Comparison of ENCODE assay signal across 10 cellular contexts in the genomic region with DNA sequence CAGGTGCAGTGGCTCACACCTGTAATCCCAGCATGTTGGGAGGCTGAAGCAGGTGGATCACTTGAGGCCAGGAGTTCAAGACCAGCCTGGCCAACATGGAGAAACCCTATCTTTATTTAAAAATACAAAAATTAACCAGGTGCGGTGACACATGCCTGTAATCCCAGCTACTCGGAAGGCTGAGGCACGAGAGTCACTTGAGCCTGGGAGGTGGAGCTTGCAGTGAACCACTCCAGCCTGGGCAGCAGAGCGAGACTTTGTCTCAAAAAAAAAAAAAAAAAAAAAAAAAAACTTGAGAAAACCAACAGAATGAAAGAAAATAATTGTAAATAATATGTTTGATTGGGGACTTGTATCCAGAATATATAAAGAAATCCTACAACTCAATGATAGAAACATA. TPM values are rescaled to one million over a fixed set of nuclear protein-coding genes. Genes with fewer than 3 reads are reported as not detected.
DNase-seq lines count a peak whose midpoint lies in the region; ATAC-seq and TF ChIP-seq lines count a peak whose summit lies in the region.
"Not testable (repeated sequence)": the region's sequence is repeated elsewhere in the genome, so short reads cannot be mapped to it uniquely, and the experiment has no call there.
"Had no signal": no experiment of that assay in that cellular context is flagged by ENCODE, and none has a peak within 500 bp of the region (broad histone marks: within the 10 kb centered on the region; RNA-seq: fewer than 3 reads in every experiment).

No MANE protein-coding gene starts in this region.

- not testable (repeated sequence) for H3K36me3 ChIP-seq in thyroid gland

- H3K9me3 ChIP-seq in T-helper 17 cell (ENCODE audit: control insufficient read depth, low read length, poor library complexity, severe bottlenecking); thyroid gland: not testable (repeated sequence)

- H3K4me3 ChIP-seq in thyroid gland (replicated peaks in 1 of 3), result not testable (repeated sequence)

- TF ChIP-seq CTCF in thyroid gland (IDR thresholded peaks at IDR 0.05), result not testable (repeated sequence)

- TF ChIP-seq POLR2A in thyroid gland (IDR thresholded peaks at IDR 0.05), result not testable (repeated sequence)

- intact Hi-C loops in thyroid gland (cut with DNase I), result not testable (repeated sequence)

- H3K27ac Mint-ChIP-seq in T-helper 17 cell, result peak overlapping the region; percentile 27
- peak overlapping the region; percentile 65 to 91 for H3K27ac Mint-ChIP-seq in effector memory CD8-positive, alpha-beta T cell
- peak overlapping the region; percentile 78 to 90 for H3K27ac Mint-ChIP-seq in natural killer cell treated with Interleukin-12 subunit alpha and Interleukin-12 subunit beta and Interleukin-15 and Interleukin-18, amount 100 ng/mL, for 72 hours

- H3K4me1 Mint-ChIP-seq in T-helper 17 cell, result not testable (repeated sequence)
- peaks cover 12 to 31% of the 10 kb centered on the region in 2 donors for H3K4me1 Mint-ChIP-seq in effector memory CD8-positive, alpha-beta T cell (ENCODE audit: low read depth in 2 of 2)
- peaks cover 33 to 40% of the 10 kb centered on the region in 2 donors for H3K4me1 Mint-ChIP-seq in natural killer cell treated with Interleukin-12 subunit alpha and Interleukin-12 subunit beta and Interleukin-15 and Interleukin-18, amount 100 ng/mL, for 72 hours (ENCODE audit: low read depth in 2 of 2)

- not testable (repeated sequence) for H3K4me1 ChIP-seq in thyroid gland

- not testable (repeated sequence) for H3K9me3 Mint-ChIP-seq in effector memory CD8-positive, alpha-beta T cell; natural killer cell treated with Interleukin-12 subunit alpha and Interleukin-12 subunit beta and Interleukin-15 and Interleukin-18, amount 100 ng/mL, for 72 hours

- not testable (repeated sequence) for ATAC-seq in T-helper 17 cell; effector memory CD8-positive, alpha-beta T cell (replicated peaks); natural killer cell treated with Interleukin-12 subunit alpha and Interleukin-12 subunit beta and Interleukin-15 and Interleukin-18, amount 100 ng/mL, for 72 hours

- H3K4me3 Mint-ChIP-seq in T-helper 17 cell, result not testable (repeated sequence)
- peak overlapping the region in 1 of 2 donors; percentile 1 for H3K4me3 Mint-ChIP-seq in effector memory CD8-positive, alpha-beta T cell
- peak overlapping the region; percentile 43 for H3K4me3 Mint-ChIP-seq in natural killer cell treated with Interleukin-12 subunit alpha and Interleukin-12 subunit beta and Interleukin-15 and Interleukin-18, amount 100 ng/mL, for 72 hours

- peaks cover 13% of the 10 kb centered on the region for H3K36me3 Mint-ChIP-seq in T-helper 17 cell (ENCODE audit: low read depth)
- peaks cover 58% of the 10 kb centered on the region for H3K36me3 Mint-ChIP-seq in effector memory CD8-positive, alpha-beta T cell (ENCODE audit: insufficient read depth)
- H3K36me3 Mint-ChIP-seq in natural killer cell treated with Interleukin-12 subunit alpha and Interleukin-12 subunit beta and Interleukin-15 and Interleukin-18, amount 100 ng/mL, for 72 hours, result peaks cover 38% of the 10 kb centered on the region

- H3K27ac ChIP-seq in thyroid gland, result not testable (repeated sequence)

- 31 to 48% methylated on average over 4 of the region's 4 CpGs for WGBS in thyroid gland, 2 donors

- H3K27me3 Mint-ChIP-seq in T-helper 17 cell; effector memory CD8-positive, alpha-beta T cell; natural killer cell treated with Interleukin-12 subunit alpha and Interleukin-12 subunit beta and Interleukin-15 and Interleukin-18, amount 100 ng/mL, for 72 hours: not testable (repeated sequence)

- not testable (repeated sequence) for H3K27me3 ChIP-seq in thyroid gland

- not testable (repeated sequence) for DNase-seq in T-helper 17 cell; effector memory CD8-positive, alpha-beta T cell; natural killer cell treated with Interleukin-12 subunit alpha and Interleukin-12 subunit beta and Interleukin-15 and Interleukin-18, amount 100 ng/mL, for 72 hours (ENCODE audit: low spot score)
- DNase-seq in left kidney (ENCODE audit: low read depth, low spot score) (peak; percentile 25), thyroid gland (peak; percentile 79 to 83)

RNA-seq across cellular contexts. Expression of a gene that starts 35.1 kb away (rescaled TPM):
- 10 to 100 TPM in 1 of 2 donors, 1 to 10 TPM in 1; 3.6 to 20.4 TPM for total RNA-seq in T-helper 17 cell
- total RNA-seq in natural killer cell treated with Interleukin-12 subunit alpha and Interleukin-12 subunit beta and Interleukin-15 and Interleukin-18, amount 100 ng/mL, for 72 hours, result 10 to 100 TPM in 1 of 2 donors, 1 to 10 TPM in 1; 8.1 to 23.7 TPM
- total RNA-seq in thyroid gland, result 10 to 100 TPM in 1 of 4 donors, 1 to 10 TPM in 3; 5.7 to 27.9 (median 8.8) TPM

RNA-seq across cellular contexts. Expression of a gene that starts 57.6 kb away (rescaled TPM):
- total RNA-seq in T-helper 17 cell, result not detected
- total RNA-seq in natural killer cell treated with Interleukin-12 subunit alpha and Interleukin-12 subunit beta and Interleukin-15 and Interleukin-18, amount 100 ng/mL, for 72 hours, result not detected
- under 1 TPM; 0.13 to 0.73 (median 0.33) TPM for total RNA-seq in thyroid gland
- total RNA-seq: B cell; Caco-2; Calu3; CD4-positive, alpha-beta T cell; CD8-positive, alpha-beta T cell had no signal

Comparison
In these comparisons a context has a peak if more than half of its experiments do, and no peak if none do; other contexts are left out.
1. H3K27ac Mint-ChIP-seq: peak in every context shown above with its lines; median percentile 84 in natural killer cell treated with Interleukin-12 subunit alpha and Interleukin-12 subunit beta and Interleukin-15 and Interleukin-18, amount 100 ng/mL, for 72 hours; 78 in effector memory CD8-positive, alpha-beta T cell; 27 in T-helper 17 cell.